Comparison of ENCODE assay signal across 1 cellular context in the genomic region with DNA sequence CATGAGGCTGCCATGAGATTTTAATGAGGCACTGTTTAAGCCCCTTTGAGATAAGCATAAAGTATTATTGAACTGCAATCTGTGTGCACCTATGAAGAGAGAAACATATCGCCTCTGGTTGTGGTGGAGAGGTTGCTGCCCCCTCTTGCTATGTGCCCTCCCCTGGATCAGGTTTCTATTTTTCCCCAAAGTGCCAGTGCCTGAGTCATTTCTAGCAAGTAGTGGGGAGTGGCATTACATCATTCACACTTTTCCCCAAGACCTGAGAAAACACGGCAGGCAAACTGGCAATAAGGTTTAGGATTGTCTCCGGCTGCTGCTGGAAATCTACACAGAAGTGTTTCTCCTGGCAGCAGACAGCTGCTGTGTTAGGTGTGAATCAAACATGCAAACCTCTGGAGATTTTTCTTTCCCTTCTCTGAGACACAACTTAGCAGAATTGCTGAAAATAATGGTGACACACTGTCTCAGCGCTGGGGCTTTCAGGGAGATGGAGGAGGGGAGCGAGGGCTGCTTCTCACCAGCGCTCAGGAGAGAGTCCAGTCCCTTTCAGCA.
TF ChIP-seq lines count a peak whose summit lies in the region.

No MANE protein-coding gene starts in this region.

TF ChIP-seq in HCT116, 20 proteins besides CTCF, POLR2A, EP300 and RAD21 (continued from another document):
- TF ChIP-seq, protein P1, sequence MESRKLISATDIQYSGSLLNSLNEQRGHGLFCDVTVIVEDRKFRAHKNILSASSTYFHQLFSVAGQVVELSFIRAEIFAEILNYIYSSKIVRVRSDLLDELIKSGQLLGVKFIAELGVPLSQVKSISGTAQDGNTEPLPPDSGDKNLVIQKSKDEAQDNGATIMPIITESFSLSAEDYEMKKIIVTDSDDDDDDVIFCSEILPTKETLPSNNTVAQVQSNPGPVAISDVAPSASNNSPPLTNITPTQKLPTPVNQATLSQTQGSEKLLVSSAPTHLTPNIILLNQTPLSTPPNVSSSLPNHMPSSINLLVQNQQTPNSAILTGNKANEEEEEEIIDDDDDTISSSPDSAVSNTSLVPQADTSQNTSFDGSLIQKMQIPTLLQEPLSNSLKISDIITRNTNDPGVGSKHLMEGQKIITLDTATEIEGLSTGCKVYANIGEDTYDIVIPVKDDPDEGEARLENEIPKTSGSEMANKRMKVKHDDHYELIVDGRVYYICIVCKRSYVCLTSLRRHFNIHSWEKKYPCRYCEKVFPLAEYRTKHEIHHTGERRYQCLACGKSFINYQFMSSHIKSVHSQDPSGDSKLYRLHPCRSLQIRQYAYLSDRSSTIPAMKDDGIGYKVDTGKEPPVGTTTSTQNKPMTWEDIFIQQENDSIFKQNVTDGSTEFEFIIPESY (IDR thresholded peaks at IDR 0.05; ENCODE audit: extremely low read depth, insufficient replicate concordance, low read length): no peak
